25 cellular contexts compared by ENCODE assay signal in the genomic region with DNA sequence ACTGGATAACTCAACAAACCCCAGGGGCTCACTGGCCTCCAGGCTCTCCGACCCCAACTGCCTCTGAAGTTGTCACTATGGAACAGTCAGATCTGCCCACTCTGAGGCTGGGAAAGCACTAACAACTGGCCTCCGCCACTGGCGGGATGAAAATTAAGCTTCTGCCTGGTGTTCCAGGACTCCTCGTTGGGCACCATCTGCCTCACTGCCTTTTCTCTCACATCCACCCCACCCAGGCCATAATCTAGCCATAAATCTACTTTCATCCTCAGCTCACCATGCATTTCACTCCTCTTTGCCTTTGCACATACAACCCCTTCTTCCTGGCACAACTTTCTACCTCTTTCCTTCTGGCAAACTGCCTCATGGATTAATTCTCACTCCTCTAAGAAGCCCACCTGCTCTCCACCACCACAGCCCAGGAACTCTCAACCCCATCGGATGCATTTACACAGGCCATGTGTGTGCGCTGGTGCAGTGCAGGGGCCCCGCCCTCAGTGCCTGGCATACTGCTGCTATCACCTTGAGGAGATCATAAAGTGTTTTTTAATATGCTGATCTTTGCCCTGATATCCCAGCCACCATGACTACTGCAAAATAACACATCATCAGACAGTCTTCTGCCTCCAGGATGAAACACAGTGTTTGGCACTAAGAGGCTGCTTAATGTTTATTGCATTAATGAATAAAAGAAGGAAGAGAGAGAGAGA. TPM values are rescaled to one million over a fixed set of nuclear protein-coding genes. Genes with fewer than 3 reads are reported as not detected.
DNase-seq lines count a peak whose midpoint lies in the region; ATAC-seq and TF ChIP-seq lines count a peak whose summit lies in the region.
"Had no signal": no experiment of that assay in that cellular context is flagged by ENCODE, and none has a peak within 500 bp of the region (broad histone marks: within the 10 kb centered on the region; RNA-seq: fewer than 3 reads in every experiment).

No MANE protein-coding gene starts in this region.

- H3K27ac ChIP-seq in suprapubic skin (peak overlapping the region; percentile 35), OCI-LY7 (ENCODE audit: low read depth, low read length, poor library complexity, severe bottlenecking) (no peak overlapping the region), breast epithelium (no peak overlapping the region)
- H3K27ac ChIP-seq: 22Rv1, C4-2B, GM23248 had no signal

- intact Hi-C loops in left colon (cut with DNase I, micrococcal nuclease), result no loop called here
- intact Hi-C loops in OCI-LY7 (cut with micrococcal nuclease; ENCODE audit: unreplicated experiment), result no loop called here
- intact Hi-C loops in breast epithelium (cut with DNase I; ENCODE audit: low total_unique reads), result no loop called here

- H3K9me3 ChIP-seq in suprapubic skin (no peaks in the 10 kb centered on the region), OCI-LY7 (ENCODE audit: low read length) (no peaks in the 10 kb centered on the region), breast epithelium (no peaks in the 10 kb centered on the region)
- H3K9me3 ChIP-seq: SK-N-SH had no signal

- no peak for TF ChIP-seq EP300 in suprapubic skin (IDR thresholded peaks at IDR 0.05)

- CTCF ChIA-PET in OCI-LY7 (lab: Charles Lee; ENCODE audit: unreplicated experiment), result no interaction called here

- H4K20me1 ChIP-seq in OCI-LY7 (ENCODE audit: insufficient read depth, low read length), result no peaks in the 10 kb centered on the region

- no peak for TF ChIP-seq CTCF in suprapubic skin (IDR thresholded peaks at IDR 0.05)
- TF ChIP-seq CTCF in OCI-LY7 (conservative IDR thresholded peaks at IDR 0.05; ENCODE audit: low read length), result no peak
- no peak for TF ChIP-seq CTCF in breast epithelium (IDR thresholded peaks at IDR 0.05)

- H3K27me3 ChIP-seq in suprapubic skin (peaks cover 28% of the 10 kb centered on the region), breast epithelium (peaks cover 6 to 41% of the 10 kb centered on the region in 2 donors)

- 52% methylated on average over 7 of the region's 7 CpGs for WGBS in suprapubic skin

- H3K9me2 ChIP-seq in OCI-LY7 (ENCODE audit: insufficient read depth, low read length), result no peaks in the 10 kb centered on the region
- H3K9me2 ChIP-seq: SK-N-SH had no signal

- H2AFZ ChIP-seq in OCI-LY7 (ENCODE audit: low read length), result no peak overlapping the region
- H2AFZ ChIP-seq: GM23248 had no signal

- peaks cover 40% of the 10 kb centered on the region for H3K4me1 ChIP-seq in suprapubic skin
- no peaks in the 10 kb centered on the region for H3K4me1 ChIP-seq in OCI-LY7 (ENCODE audit: insufficient read depth, low read length, poor library complexity, severe bottlenecking)
- peaks cover 0 to 11% of the 10 kb centered on the region in 2 donors for H3K4me1 ChIP-seq in breast epithelium

- H3K36me3 ChIP-seq in suprapubic skin (no peaks in the 10 kb centered on the region), OCI-LY7 (ENCODE audit: insufficient read depth, low read length) (no peaks in the 10 kb centered on the region), breast epithelium (no peaks in the 10 kb centered on the region)

- BruUV-seq in OCI-LY7 (replicated peaks; lab: Mats Ljungman, UMichigan), result no TSS peak

- H3K4me3 ChIP-seq in suprapubic skin (no peak overlapping the region), OCI-LY7 (ENCODE audit: low read depth, low read length, poor library complexity, severe bottlenecking) (no peak overlapping the region), breast epithelium (no peak overlapping the region)
- H3K4me3 ChIP-seq: GM12878, GM23248 had no signal

- TF ChIP-seq POLR2A in suprapubic skin (IDR thresholded peaks at IDR 0.05) (no peak), breast epithelium (IDR thresholded peaks at IDR 0.05) (no peak)

- DNase-seq in DMS 273 (lab: John Stamatoyannopoulos, UW; ENCODE audit: unreplicated experiment) (peak; percentile 65), DMS 273 treated with DMSO at 0.1 percent for 48 hours (lab: John Stamatoyannopoulos, UW) (no peak), NCI-H82 (lab: John Stamatoyannopoulos, UW) (peak; percentile 63), left colon (peak; percentile 84 to 85), suprapubic skin (ENCODE audit: low spot score in 2 of 2) (no peak), OCI-LY7 (ENCODE audit: low spot score) (no peak), inferior parietal cortex (ENCODE audit: extremely low spot score) (no peak), breast epithelium (ENCODE audit: low spot score in 2 of 2) (no peak)
- DNase-seq: AML-193; DMS153; EL; GM23248; HCEC 1CT; NCI-H1105 treated with DMSO at 0.1 percent for 48 hours; NCI-H187; NCI-H2227 treated with DMSO at 0.1 percent for 48 hours; NCI-H524 treated with DMSO at 0.1 percent for 48 hours; NK-92 treated with Interleukin-12 subunit alpha and Interleukin-12 subunit beta, amount 100 ng/mL, for 24 hours; SHP77; SK-N-SH had no signal

- POLR2A ChIA-PET in OCI-LY7 (lab: Charles Lee), result no interaction called here

- no peaks in the 10 kb centered on the region for H3K79me2 ChIP-seq in OCI-LY7 (ENCODE audit: insufficient read depth, low read depth, low read length)

- ATAC-seq in left colon, result peak; percentile 69
- ATAC-seq: GM12878 had no signal

- no peak overlapping the region for H3K4me2 ChIP-seq in OCI-LY7 (ENCODE audit: low read length)
- H3K4me2 ChIP-seq: SK-N-SH had no signal

RNA-seq across cellular contexts. Expression of gene CDHR1, which starts 4.0 kb away (rescaled TPM):
- total RNA-seq in left colon, result 100 to 1,000 TPM in 1 of 2 donors, 10 to 100 TPM in 1; 63.7 to 127 TPM
- total RNA-seq in suprapubic skin, result 100 to 1,000 TPM; 106 to 398 (median 143) TPM
- not detected in 2 replicates for total RNA-seq in OCI-LY7 (2014; rRNA removed; shearing (Covaris generic))
- total RNA-seq in OCI-LY7 (2022), result not detected in 2 replicates
- total RNA-seq in breast epithelium, result under 1 TPM; 0.15 to 0.66 (median 0.16) TPM
- total RNA-seq: GM23248, LHCN-M2, RPMI7951 had no signal

RNA-seq across cellular contexts. Expression of gene GPR15LG, which starts 24.8 kb away (rescaled TPM):
- total RNA-seq in left colon, result 100 to 1,000 TPM; 402 to 621 TPM
- total RNA-seq in suprapubic skin, result 10 to 100 TPM in 2 of 4 donors, 1 to 10 TPM in 2; 2.0 to 19.3 (median 8.6) TPM
- not detected in 2 replicates for total RNA-seq in OCI-LY7 (2014; rRNA removed; shearing (Covaris generic))
- not detected in 2 replicates for total RNA-seq in OCI-LY7 (2022)
- total RNA-seq in breast epithelium, result 1 to 10 TPM in 1 of 3 donors, not detected in 2; 1.3 TPM
- total RNA-seq: GM23248, LHCN-M2, RPMI7951 had no signal

RNA-seq across cellular contexts. Expression of gene LRIT2, which starts 27.0 kb away (rescaled TPM):
- not detected for total RNA-seq in left colon
- not detected for total RNA-seq in suprapubic skin
- total RNA-seq in OCI-LY7 (2014; rRNA removed; shearing (Covaris generic)), result not detected in 2 replicates
- total RNA-seq in OCI-LY7 (2022), result not detected in 2 replicates
- total RNA-seq in breast epithelium, result not detected
- total RNA-seq: GM12878, GM23248, LHCN-M2, RPMI7951 had no signal

RNA-seq across cellular contexts. Expression of gene LRIT1, which starts 43.0 kb away (rescaled TPM):
- total RNA-seq in left colon (not detected), suprapubic skin (not detected), OCI-LY7 (2022) (not detected in 2 replicates), breast epithelium (not detected)
- total RNA-seq in OCI-LY7 (2014; rRNA removed; shearing (Covaris generic)), result not detected in 2 replicates
- total RNA-seq: GM12878, GM23248, LHCN-M2, RPMI7951 had no signal

RNA-seq across cellular contexts. Expression of gene RGR, which starts 46.5 kb away (rescaled TPM):
- total RNA-seq in left colon (under 1 TPM in 1 of 2 donors, not detected in 1; 0.39 TPM), suprapubic skin (not detected), OCI-LY7 (2022) (not detected in 2 replicates), breast epithelium (under 1 TPM; 0.33 to 0.96 (median 0.59) TPM)
- total RNA-seq in OCI-LY7 (2014; rRNA removed; shearing (Covaris generic)), result not detected in 2 replicates
- total RNA-seq: GM12878, GM23248, LHCN-M2, RPMI7951 had no signal

Comparison
In these comparisons a context has a peak if more than half of its experiments do, and no peak if none do; other contexts are left out.
1. DNase-seq: peak in DMS 273 (single experiment), NCI-H82 (single experiment) and left colon (2 of 2); none in DMS 273 treated with DMSO at 0.1 percent for 48 hours (single experiment), suprapubic skin (0 of 2), OCI-LY7 (single experiment), inferior parietal cortex (single experiment) and breast epithelium (0 of 2).
2. RNA of gene CDHR1, which starts 4.0 kb away (total RNA-seq): 106 to 398 TPM in suprapubic skin and 63.7 to 127 TPM in left colon; 0.15 to 0.66 TPM in breast epithelium and not detected in OCI-LY7; every median in the first group is over 10 times any median in the second.
3. RNA of gene GPR15LG, which starts 24.8 kb away (total RNA-seq): 402 to 621 TPM in left colon; 2.0 to 19.3 TPM in suprapubic skin, not detected in OCI-LY7 and 1.3 TPM in breast epithelium; every median in the first group is over 10 times any median in the second.